Comparison of ENCODE assay signal across 8 cellular contexts in the genomic region with DNA sequence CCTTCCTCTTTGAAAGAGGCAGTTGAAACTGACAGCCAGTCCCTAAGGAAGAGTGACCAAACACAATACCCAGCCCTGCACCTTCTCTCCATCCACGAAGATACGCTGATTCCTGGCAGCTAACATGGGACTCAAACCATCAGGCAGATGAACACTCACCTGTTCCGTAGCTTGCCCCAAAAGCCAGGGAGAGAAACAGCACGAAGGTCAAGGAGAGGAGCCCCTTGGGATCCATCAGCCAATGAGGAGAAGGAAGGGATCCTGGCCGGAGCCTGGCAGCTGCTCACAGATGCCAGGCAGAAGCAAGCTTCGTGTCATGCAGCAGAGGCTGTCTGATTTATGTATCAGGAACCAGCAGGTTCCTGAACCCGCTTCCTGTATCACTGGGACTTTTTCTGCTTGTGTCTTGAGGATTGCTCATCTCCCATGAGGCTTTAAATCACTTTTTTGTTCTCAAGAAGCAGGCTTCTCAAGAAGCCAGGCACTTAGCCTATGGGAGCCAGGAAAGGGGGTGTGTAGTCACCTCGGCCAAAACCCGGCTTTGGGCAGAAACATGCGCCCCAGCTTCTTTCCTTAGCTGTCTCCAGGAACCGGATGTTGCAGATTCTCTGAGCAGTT.
DNase-seq lines count a peak whose midpoint lies in the region; ATAC-seq and TF ChIP-seq lines count a peak whose summit lies in the region.

A gene with protein sequence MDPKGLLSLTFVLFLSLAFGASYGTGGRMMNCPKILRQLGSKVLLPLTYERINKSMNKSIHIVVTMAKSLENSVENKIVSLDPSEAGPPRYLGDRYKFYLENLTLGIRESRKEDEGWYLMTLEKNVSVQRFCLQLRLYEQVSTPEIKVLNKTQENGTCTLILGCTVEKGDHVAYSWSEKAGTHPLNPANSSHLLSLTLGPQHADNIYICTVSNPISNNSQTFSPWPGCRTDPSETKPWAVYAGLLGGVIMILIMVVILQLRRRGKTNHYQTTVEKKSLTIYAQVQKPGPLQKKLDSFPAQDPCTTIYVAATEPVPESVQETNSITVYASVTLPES (minus strand): TSS at position 334 of the 618 bp plus-strand sequence. CDS start 99 bp downstream, at position 235.

- no peak within 1 kb of the TSS for H3K27ac ChIP-seq in MM.1S (ENCODE audit: low read length)

- H3K27me3 ChIP-seq in MM.1S (replicated peaks; ENCODE audit: insufficient read depth, low read length), result no peaks in the 10 kb centered on the region

- no peak for TF ChIP-seq CTCF in MM.1S (IDR thresholded peaks at IDR 0.05; ENCODE audit: low read length)

- H3F3A ChIP-seq in MM.1S (ENCODE audit: insufficient read depth, low read length), result no peaks in the 10 kb centered on the region

- H4K20me1 ChIP-seq in MM.1S (ENCODE audit: insufficient read depth, low read length), result no peaks in the 10 kb centered on the region

- H3K79me2 ChIP-seq in MM.1S (ENCODE audit: low read length), result no peaks in the 10 kb centered on the region

- H3K9me2 ChIP-seq in MM.1S (replicated peaks; ENCODE audit: insufficient read depth, low read length), result no peaks in the 10 kb centered on the region

- H3K36me3 ChIP-seq in MM.1S (replicated peaks; ENCODE audit: insufficient read depth, low read length), result no peaks in the 10 kb centered on the region

- peak; percentile 55 for ATAC-seq in HG02678 (IDR thresholded peaks at IDR 0.05; ENCODE audit: unreplicated experiment)

- intact Hi-C loops in head of caudate nucleus (cut with DNase I), result no loop called here

- DNase-seq in T follicular helper cell (ENCODE audit: low read depth) (peak; percentile 18), left kidney (ENCODE audit: low read depth, low spot score) (peak; percentile 22), MM.1S (no peak), AG08395 (ENCODE audit: low spot score) (no peak), head of caudate nucleus (no peak), GM19240 (ENCODE audit: insufficient read length, low spot score) (no peak)

- no peaks in the 10 kb centered on the region for H3K9me3 ChIP-seq in MM.1S (replicated peaks; ENCODE audit: insufficient read depth, low read length)

- no peak within 1 kb of the TSS for H2AFZ ChIP-seq in MM.1S (ENCODE audit: low read length)

- peak; percentile 77 for TF ChIP-seq POLR2A in GM18526 (IDR thresholded peaks at IDR 0.05; ENCODE audit: extremely low read depth, insufficient read length)

- no peak within 1 kb of the TSS for H3K4me3 ChIP-seq in MM.1S (ENCODE audit: low read length)

- no peaks in the 10 kb centered on the region for H3K4me1 ChIP-seq in MM.1S (ENCODE audit: low read length)

- no peak within 1 kb of the TSS for H3K4me2 ChIP-seq in MM.1S (ENCODE audit: low read depth, low read length)

- no peak within 1 kb of the TSS for H3K9ac ChIP-seq in MM.1S (ENCODE audit: low read length)

Comparison
In these comparisons a context has a peak if more than half of its experiments do, and no peak if none do; other contexts are left out.
1. DNase-seq: peak in T follicular helper cell (single experiment) and left kidney (single experiment); none in MM.1S (single experiment), AG08395 (single experiment), head of caudate nucleus (0 of 42) and GM19240 (single experiment).